8 cellular contexts compared by ENCODE assay signal in the genomic region with DNA sequence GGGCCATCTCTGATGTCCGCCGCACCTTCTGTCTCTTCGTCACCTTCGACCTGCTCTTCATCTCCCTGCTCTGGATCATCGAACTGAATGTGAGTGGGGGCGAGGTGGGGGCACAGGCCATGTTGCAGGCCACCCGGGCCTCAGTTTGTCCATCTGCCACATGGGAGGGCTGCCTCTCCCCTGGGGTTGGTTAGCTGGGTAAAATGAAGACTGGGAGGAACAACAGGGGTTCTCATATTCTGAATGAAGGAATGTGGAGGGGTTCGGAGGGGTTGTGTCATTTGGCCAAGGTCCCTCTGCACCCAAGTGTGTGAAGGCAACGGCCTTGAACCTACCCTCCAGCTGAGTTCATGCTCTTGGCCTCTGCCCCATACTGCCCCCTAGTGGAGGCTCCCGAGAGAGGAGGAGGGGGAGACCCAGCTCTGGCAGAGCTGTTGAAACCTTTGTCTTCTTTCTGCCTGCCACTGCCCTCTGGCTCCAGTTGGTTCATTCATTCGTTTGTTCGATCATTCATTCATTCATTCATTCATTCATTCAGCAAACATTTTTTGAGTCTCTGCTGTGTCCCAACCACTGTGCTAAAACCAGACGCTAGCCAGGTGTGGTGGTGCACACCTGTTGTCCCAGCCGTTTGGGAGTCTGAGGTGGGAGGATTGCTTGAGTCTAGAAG. TPM values are rescaled to one million over a fixed set of nuclear protein-coding genes. Genes with fewer than 3 reads are reported as not detected.
DNase-seq lines count a peak whose midpoint lies in the region; ATAC-seq lines count a peak whose summit lies in the region.

No MANE protein-coding gene starts in this region.

- H3K4me3 ChIP-seq in GM23248 (no peak overlapping the region), SJSA1 (no peak overlapping the region)

- no peaks in the 10 kb centered on the region for H3K4me1 ChIP-seq in GM23248 (ENCODE audit: insufficient read depth)
- H3K4me1 ChIP-seq in SJSA1 (replicated peaks): peaks cover 17% of the 10 kb centered on the region

- no peaks in the 10 kb centered on the region for H3K27me3 Mint-ChIP-seq in activated naive CD4-positive, alpha-beta T cell treated with anti-CD3 and anti-CD28 coated beads for 36 hours (ENCODE audit: low read depth)

- intact Hi-C loops in activated naive CD4-positive, alpha-beta T cell treated with anti-CD3 and anti-CD28 coated beads for 36 hours (cut with micrococcal nuclease): loop anchor here (1.0 kb wide), 1 partner anchor 31 kb away; no protein-coding TSS in a partner anchor
- intact Hi-C loops in head of caudate nucleus (cut with DNase I): no loop called here

- no peaks in the 10 kb centered on the region for H3F3A ChIP-seq in GM23248 (ENCODE audit: insufficient read depth)

- ATAC-seq in HG03175 (IDR thresholded peaks at IDR 0.05; ENCODE audit: unreplicated experiment) (no peak), GM19467 (IDR thresholded peaks at IDR 0.05; ENCODE audit: unreplicated experiment) (no peak)

- CTCF ChIA-PET in activated naive CD4-positive, alpha-beta T cell treated with anti-CD3 and anti-CD28 coated beads for 36 hours (lab: Charles Lee): interaction anchor here (0.6 to 6.0 kb wide), 23 partner anchors 12 to 422 kb away, joined by 3 to 44 read pairs (median 6); a partner anchor contains a TSS

- H3K9me3 ChIP-seq in GM23248 (ENCODE audit: low read depth) (no peaks in the 10 kb centered on the region), SJSA1 (replicated peaks) (no peaks in the 10 kb centered on the region)

- H3K27ac ChIP-seq in GM23248 (no peak overlapping the region), SJSA1 (no peak overlapping the region)

- H3K36me3 ChIP-seq in GM23248 (ENCODE audit: low read depth) (no peaks in the 10 kb centered on the region), SJSA1 (peaks cover 8% of the 10 kb centered on the region)

- no peaks in the 10 kb centered on the region for H3K9me2 ChIP-seq in GM23248 (ENCODE audit: insufficient read depth)

- no peak overlapping the region for H3K27ac Mint-ChIP-seq in activated naive CD4-positive, alpha-beta T cell treated with anti-CD3 and anti-CD28 coated beads for 36 hours

- DNase-seq in AG20443 (ENCODE audit: low spot score) (peak; percentile 88), GM23248 (peak; percentile 57), SJSA1 (ENCODE audit: low read depth in 1 of 2, low spot score in 2 of 2) (peak; percentile 29 to 74), head of caudate nucleus (peak in 40 of 42 donors; percentile 61 to 91 (median 80)), retina (peak; percentile 52)
- peak; percentile 92 for DNase-seq in activated naive CD4-positive, alpha-beta T cell treated with anti-CD3 and anti-CD28 coated beads for 36 hours

- peaks cover 24% of the 10 kb centered on the region; the same call in 1 of the 2 replicates for H3K79me2 ChIP-seq in GM23248 (ENCODE audit: insufficient read depth)

- no peaks in the 10 kb centered on the region for H3K9me3 Mint-ChIP-seq in activated naive CD4-positive, alpha-beta T cell treated with anti-CD3 and anti-CD28 coated beads for 36 hours

- H3K27me3 ChIP-seq in GM23248 (replicated peaks; ENCODE audit: insufficient read depth): no peaks in the 10 kb centered on the region
- H3K27me3 ChIP-seq in SJSA1 (replicated peaks): no peaks in the 10 kb centered on the region

- no peak overlapping the region for H3K9ac ChIP-seq in GM23248

- H4K20me1 ChIP-seq in GM23248 (ENCODE audit: insufficient read depth): no peaks in the 10 kb centered on the region

- H2AFZ ChIP-seq in GM23248: no peak overlapping the region

- in situ Hi-C loops in GM23248 (cut with MboI): no loop called here

- 58 to 63% methylated on average over 14 of the region's 14 CpGs for WGBS in GM23248 (ENCODE audit: low coverage in 1 of 2, low lambda C conversion rate in 2 of 2, missing lambda C conversion rate in 2 of 2), 2 experiments

- H3K4me1 Mint-ChIP-seq in activated naive CD4-positive, alpha-beta T cell treated with anti-CD3 and anti-CD28 coated beads for 36 hours (ENCODE audit: low read depth): peaks cover 47% of the 10 kb centered on the region

- H3K4me2 ChIP-seq in GM23248 (ENCODE audit: unreplicated experiment): no peak overlapping the region

- peaks cover 7% of the 10 kb centered on the region for H3K36me3 Mint-ChIP-seq in activated naive CD4-positive, alpha-beta T cell treated with anti-CD3 and anti-CD28 coated beads for 36 hours (ENCODE audit: low read depth)

- H3K4me3 Mint-ChIP-seq in activated naive CD4-positive, alpha-beta T cell treated with anti-CD3 and anti-CD28 coated beads for 36 hours: no peak overlapping the region

RNA-seq across cellular contexts. Expression of a gene that starts 11.4 kb away (rescaled TPM):
- 0.43 TPM in 1 of 2 replicates, not detected in the other for total RNA-seq in GM23248 (2014; rRNA removed; shearing (Covaris generic))
- not detected in 2 replicates for polyA plus RNA-seq in GM23248 (2016; fragmentation: Nextera tagmentation; extraction: Ambion mirVana)
- 0.11 TPM in 1 of 2 replicates, not detected in the other for total RNA-seq in SJSA1 (2014; rRNA removed; shearing (Covaris generic))
- total RNA-seq in activated naive CD4-positive, alpha-beta T cell treated with anti-CD3 and anti-CD28 coated beads for 36 hours: 1 to 10 TPM in 1 of 2 experiments, under 1 TPM in 1; 0.74 to 1.1 TPM

RNA-seq across cellular contexts. Expression of a gene that starts 14.5 kb away (rescaled TPM):
- not detected in 2 replicates for total RNA-seq in GM23248 (2014; rRNA removed; shearing (Covaris generic))
- polyA plus RNA-seq in GM23248 (2016; fragmentation: Nextera tagmentation; extraction: Ambion mirVana): not detected in 2 replicates
- total RNA-seq in SJSA1 (2014; rRNA removed; shearing (Covaris generic)): not detected in 2 replicates
- total RNA-seq in activated naive CD4-positive, alpha-beta T cell treated with anti-CD3 and anti-CD28 coated beads for 36 hours: not detected

RNA-seq across cellular contexts. Expression of a gene that starts 16.9 kb away (rescaled TPM):
- total RNA-seq in GM23248 (2014; rRNA removed; shearing (Covaris generic)): 34.0 and 41.0 TPM in 2 replicates
- polyA plus RNA-seq in GM23248 (2016; fragmentation: Nextera tagmentation; extraction: Ambion mirVana): 32.3 and 34.1 TPM in 2 replicates
- total RNA-seq in SJSA1 (2014; rRNA removed; shearing (Covaris generic)): 27.8 and 46.6 TPM in 2 replicates
- total RNA-seq in activated naive CD4-positive, alpha-beta T cell treated with anti-CD3 and anti-CD28 coated beads for 36 hours: 10 to 100 TPM; 56.1 to 56.8 TPM

RNA-seq across cellular contexts. Expression of a gene that starts 27.0 kb away (rescaled TPM):
- not detected in 2 replicates for total RNA-seq in GM23248 (2014; rRNA removed; shearing (Covaris generic))
- polyA plus RNA-seq in GM23248 (2016; fragmentation: Nextera tagmentation; extraction: Ambion mirVana): not detected in 2 replicates
- total RNA-seq in SJSA1 (2014; rRNA removed; shearing (Covaris generic)): not detected in 2 replicates
- total RNA-seq in activated naive CD4-positive, alpha-beta T cell treated with anti-CD3 and anti-CD28 coated beads for 36 hours: under 1 TPM in 1 of 2 experiments, not detected in 1; 0.14 TPM

RNA-seq across cellular contexts. Expression of a gene that starts 34.1 kb away (rescaled TPM):
- total RNA-seq in GM23248 (2014; rRNA removed; shearing (Covaris generic)): 14.2 and 15.3 TPM in 2 replicates
- polyA plus RNA-seq in GM23248 (2016; fragmentation: Nextera tagmentation; extraction: Ambion mirVana): 9.2 and 10.6 TPM in 2 replicates
- 8.4 and 10.1 TPM in 2 replicates for total RNA-seq in SJSA1 (2014; rRNA removed; shearing (Covaris generic))
- 10 to 100 TPM; 11.8 to 11.9 TPM for total RNA-seq in activated naive CD4-positive, alpha-beta T cell treated with anti-CD3 and anti-CD28 coated beads for 36 hours
